In the genomic region with DNA sequence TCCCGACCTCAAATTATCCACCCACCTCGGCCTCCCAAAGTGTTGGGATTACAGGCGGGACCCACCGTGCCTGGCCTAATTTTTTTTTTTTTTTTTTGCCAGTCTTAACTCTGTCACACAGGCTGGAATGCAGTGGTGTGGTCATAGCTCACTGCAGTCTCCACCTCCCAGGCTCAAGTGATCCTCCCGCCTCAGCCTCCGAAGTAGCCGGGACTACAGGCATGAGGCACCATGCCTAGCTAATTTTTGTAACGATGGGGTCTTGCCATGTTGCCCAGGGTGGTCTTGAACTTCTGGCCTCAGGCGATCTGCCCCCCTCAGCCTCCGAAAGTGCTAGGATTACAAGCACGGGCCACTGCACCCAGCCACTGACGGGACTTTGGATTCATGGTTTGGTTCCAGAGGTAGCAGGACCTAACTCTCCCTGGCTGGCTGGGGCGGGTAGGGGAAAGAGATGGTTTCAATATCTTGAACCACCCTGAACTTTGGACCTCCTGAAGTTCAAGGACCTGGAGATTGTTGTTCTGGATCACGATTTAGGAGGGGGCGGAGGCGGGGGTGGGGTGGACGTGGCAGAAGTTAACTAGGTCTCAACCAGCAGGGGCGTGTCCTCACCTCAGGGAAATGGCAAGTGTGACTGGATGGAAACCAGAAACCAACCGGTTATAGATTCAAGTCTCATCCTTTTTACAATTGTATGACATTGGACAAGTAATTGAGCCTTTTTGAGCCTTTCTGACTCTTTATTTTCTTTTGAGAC, we compare ENCODE assay signal across 15 cellular contexts. TPM values are rescaled to one million over a fixed set of nuclear protein-coding genes. Genes with fewer than 3 reads are reported as not detected.
DNase-seq lines count a peak whose midpoint lies in the region; ATAC-seq and TF ChIP-seq lines count a peak whose summit lies in the region.
"Had no signal": no experiment of that assay in that cellular context is flagged by ENCODE, and none has a peak within 500 bp of the region (broad histone marks: within the 10 kb centered on the region; RNA-seq: fewer than 3 reads in every experiment).

No MANE protein-coding gene starts in this region.

- H3K36me3 Mint-ChIP-seq in activated naive CD4-positive, alpha-beta T cell treated with anti-CD3 and anti-CD28 coated beads, Interleukin-2, amount 50 U/mL, for 72 hours, result no peaks in the 10 kb centered on the region
- H3K36me3 Mint-ChIP-seq in activated CD4-positive, alpha-beta T cell treated with anti-CD3 and anti-CD28 coated beads, Interleukin-2, amount 10 ng/mL, durations not matched to agents 7 days and 5 days (ENCODE audit: low read depth), result no peaks in the 10 kb centered on the region
- H3K36me3 Mint-ChIP-seq in WTC11, result no peaks in the 10 kb centered on the region
- H3K36me3 Mint-ChIP-seq: activated naive CD8-positive, alpha-beta T cell; naive thymus-derived CD4-positive, alpha-beta T cell had no signal

- DNase-seq in activated naive CD4-positive, alpha-beta T cell treated with anti-CD3 and anti-CD28 coated beads, Interleukin-2, amount 50 U/mL, for 72 hours (ENCODE audit: low spot score in 2 of 2), result no peak
- no peak for DNase-seq in activated naive CD4-positive, alpha-beta T cell (lab: John Stamatoyannopoulos, UW)
- no peak for DNase-seq in activated CD4-positive, alpha-beta T cell treated with anti-CD3 and anti-CD28 coated beads, Interleukin-2, amount 10 ng/mL, durations not matched to agents 7 days and 5 days
- DNase-seq in iPS-NIHi7 (ENCODE audit: extremely low spot score) (peak; percentile 18), WTC11 (ENCODE audit: low spot score) (no peak), occipital lobe (lab: John Stamatoyannopoulos, UW) (no peak)
- peak; percentile 53 for DNase-seq in stimulated activated CD8-positive, alpha-beta memory T cell treated with anti-CD3 and anti-CD28 coated beads, Interleukin-4, amount 100 ng/mL, for 48 hours
- DNase-seq: lower lobe of right lung; MG63; naive thymus-derived CD4-positive, alpha-beta T cell; NCI-H1694 had no signal

- no peaks in the 10 kb centered on the region for H3K9me3 Mint-ChIP-seq in activated naive CD4-positive, alpha-beta T cell treated with anti-CD3 and anti-CD28 coated beads, Interleukin-2, amount 50 U/mL, for 72 hours
- H3K9me3 Mint-ChIP-seq in activated CD4-positive, alpha-beta T cell treated with anti-CD3 and anti-CD28 coated beads, Interleukin-2, amount 10 ng/mL, durations not matched to agents 7 days and 5 days, result no peaks in the 10 kb centered on the region
- no peaks in the 10 kb centered on the region for H3K9me3 Mint-ChIP-seq in WTC11
- H3K9me3 Mint-ChIP-seq: naive thymus-derived CD4-positive, alpha-beta T cell had no signal

- peaks cover 47% of the 10 kb centered on the region for H3K4me1 Mint-ChIP-seq in activated CD4-positive, alpha-beta T cell treated with anti-CD3 and anti-CD28 coated beads, Interleukin-2, amount 10 ng/mL, durations not matched to agents 7 days and 5 days
- H3K4me1 Mint-ChIP-seq in WTC11, result peaks cover 3% of the 10 kb centered on the region; the same call in 1 of the 2 replicates

- no peak for TF ChIP-seq CTCF in WTC11 (IDR thresholded peaks at IDR 0.05)

- POLR2A ChIA-PET in activated CD4-positive, alpha-beta T cell treated with anti-CD3 and anti-CD28 coated beads, Interleukin-2, amount 10 ng/mL, durations not matched to agents 7 days and 5 days (lab: Charles Lee), result no interaction called here
- POLR2A ChIA-PET in WTC11 (lab: Charles Lee), result no interaction called here

- ATAC-seq in activated naive CD4-positive, alpha-beta T cell treated with anti-CD3 and anti-CD28 coated beads, Interleukin-2, amount 50 U/mL, for 72 hours, result peak; percentile 35 to 47
- no peak for ATAC-seq in WTC11
- no peak for ATAC-seq in HG02763 (IDR thresholded peaks at IDR 0.05; ENCODE audit: unreplicated experiment)
- ATAC-seq: gastroesophageal sphincter; lower lobe of right lung; naive thymus-derived CD4-positive, alpha-beta T cell had no signal

- H3K27ac Mint-ChIP-seq in activated naive CD4-positive, alpha-beta T cell treated with anti-CD3 and anti-CD28 coated beads, Interleukin-2, amount 50 U/mL, for 72 hours, result peak overlapping the region in 1 of 2 donors; percentile 37
- H3K27ac Mint-ChIP-seq in activated CD4-positive, alpha-beta T cell treated with anti-CD3 and anti-CD28 coated beads, Interleukin-2, amount 10 ng/mL, durations not matched to agents 7 days and 5 days, result peak overlapping the region; percentile 31
- no peak overlapping the region for H3K27ac Mint-ChIP-seq in WTC11
- H3K27ac Mint-ChIP-seq: activated naive CD8-positive, alpha-beta T cell; progenitor cell of endocrine pancreas had no signal

- no peaks in the 10 kb centered on the region for H3K27me3 Mint-ChIP-seq in activated CD4-positive, alpha-beta T cell treated with anti-CD3 and anti-CD28 coated beads, Interleukin-2, amount 10 ng/mL, durations not matched to agents 7 days and 5 days
- no peaks in the 10 kb centered on the region for H3K27me3 Mint-ChIP-seq in WTC11 (ENCODE audit: low read depth)
- H3K27me3 Mint-ChIP-seq: activated naive CD8-positive, alpha-beta T cell; naive thymus-derived CD4-positive, alpha-beta T cell; progenitor cell of endocrine pancreas had no signal

- H3K4me3 Mint-ChIP-seq in activated CD4-positive, alpha-beta T cell treated with anti-CD3 and anti-CD28 coated beads, Interleukin-2, amount 10 ng/mL, durations not matched to agents 7 days and 5 days, result no peak overlapping the region
- H3K4me3 Mint-ChIP-seq in WTC11, result no peak overlapping the region
- H3K4me3 Mint-ChIP-seq: activated naive CD8-positive, alpha-beta T cell; naive thymus-derived CD4-positive, alpha-beta T cell had no signal

- CTCF ChIA-PET in activated CD4-positive, alpha-beta T cell treated with anti-CD3 and anti-CD28 coated beads, Interleukin-2, amount 10 ng/mL, durations not matched to agents 7 days and 5 days (lab: Charles Lee), result interaction anchor here (1.4 kb wide), 1 partner anchor 23 kb away, joined by 3 read pairs; no protein-coding TSS in a partner anchor
- CTCF ChIA-PET in WTC11 (lab: Charles Lee), result no interaction called here

TF ChIP-seq in WTC11, 78 proteins besides CTCF, POLR2A, EP300 and RAD21 (continues in another document):
- TF ChIP-seq SP1 (CRISPR knock-in tag; conservative IDR thresholded peaks at IDR 0.05) (no peak), MYBL2 (CRISPR knock-in tag; IDR thresholded peaks at IDR 0.05) (no peak), TP53 (CRISPR knock-in tag; IDR thresholded peaks at IDR 0.05) (no peak), NFATC4 (CRISPR knock-in tag; IDR thresholded peaks at IDR 0.05) (no peak)
- TF ChIP-seq, protein P1, sequence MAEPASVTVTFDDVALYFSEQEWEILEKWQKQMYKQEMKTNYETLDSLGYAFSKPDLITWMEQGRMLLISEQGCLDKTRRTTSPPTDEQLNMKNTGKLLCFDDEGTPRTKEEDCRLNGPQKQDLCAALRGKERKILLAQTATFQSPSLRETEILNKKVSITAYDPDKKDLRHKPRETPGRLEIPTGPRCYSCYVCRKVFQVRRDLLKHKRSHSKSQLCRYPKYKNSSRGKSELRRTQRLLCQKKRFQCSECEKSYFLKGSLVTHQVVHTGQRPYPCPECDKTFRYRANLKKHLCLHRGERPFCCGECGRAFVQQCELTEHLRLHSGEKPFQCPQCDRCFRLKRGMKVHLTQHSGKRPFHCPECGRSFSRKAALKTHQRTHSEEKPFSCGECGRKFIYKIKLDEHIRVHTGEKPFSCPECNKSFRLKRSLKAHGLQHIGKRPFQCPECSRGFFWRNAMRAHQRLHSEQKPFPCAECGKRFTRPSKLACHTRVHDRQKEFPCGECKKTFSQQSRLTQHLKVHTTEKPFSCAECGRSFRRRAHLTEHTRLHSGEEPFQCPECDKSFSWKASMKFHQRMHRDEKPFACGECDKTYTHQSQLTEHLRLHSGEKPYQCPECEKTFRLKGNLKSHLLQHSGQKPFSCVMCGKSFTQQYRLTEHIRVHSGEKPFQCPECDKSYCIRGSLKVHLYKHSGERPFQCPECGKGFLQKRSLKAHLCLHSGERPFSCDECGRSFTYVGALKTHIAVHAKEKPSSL (CRISPR knock-in tag; conservative IDR thresholded peaks at IDR 0.05), result no peak
- TF ChIP-seq, protein P2, sequence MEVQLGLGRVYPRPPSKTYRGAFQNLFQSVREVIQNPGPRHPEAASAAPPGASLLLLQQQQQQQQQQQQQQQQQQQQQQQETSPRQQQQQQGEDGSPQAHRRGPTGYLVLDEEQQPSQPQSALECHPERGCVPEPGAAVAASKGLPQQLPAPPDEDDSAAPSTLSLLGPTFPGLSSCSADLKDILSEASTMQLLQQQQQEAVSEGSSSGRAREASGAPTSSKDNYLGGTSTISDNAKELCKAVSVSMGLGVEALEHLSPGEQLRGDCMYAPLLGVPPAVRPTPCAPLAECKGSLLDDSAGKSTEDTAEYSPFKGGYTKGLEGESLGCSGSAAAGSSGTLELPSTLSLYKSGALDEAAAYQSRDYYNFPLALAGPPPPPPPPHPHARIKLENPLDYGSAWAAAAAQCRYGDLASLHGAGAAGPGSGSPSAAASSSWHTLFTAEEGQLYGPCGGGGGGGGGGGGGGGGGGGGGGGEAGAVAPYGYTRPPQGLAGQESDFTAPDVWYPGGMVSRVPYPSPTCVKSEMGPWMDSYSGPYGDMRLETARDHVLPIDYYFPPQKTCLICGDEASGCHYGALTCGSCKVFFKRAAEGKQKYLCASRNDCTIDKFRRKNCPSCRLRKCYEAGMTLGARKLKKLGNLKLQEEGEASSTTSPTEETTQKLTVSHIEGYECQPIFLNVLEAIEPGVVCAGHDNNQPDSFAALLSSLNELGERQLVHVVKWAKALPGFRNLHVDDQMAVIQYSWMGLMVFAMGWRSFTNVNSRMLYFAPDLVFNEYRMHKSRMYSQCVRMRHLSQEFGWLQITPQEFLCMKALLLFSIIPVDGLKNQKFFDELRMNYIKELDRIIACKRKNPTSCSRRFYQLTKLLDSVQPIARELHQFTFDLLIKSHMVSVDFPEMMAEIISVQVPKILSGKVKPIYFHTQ (CRISPR knock-in tag; IDR thresholded peaks at IDR 0.05), result no peak

RNA-seq across cellular contexts. Expression of a gene that starts 40.8 kb away (rescaled TPM):
- total RNA-seq in activated naive CD4-positive, alpha-beta T cell treated with anti-CD3 and anti-CD28 coated beads, Interleukin-2, amount 50 U/mL, for 72 hours, result 100 to 1,000 TPM; 111 to 174 TPM
- 100 to 1,000 TPM; 167 to 188 TPM for total RNA-seq in activated CD4-positive, alpha-beta T cell treated with anti-CD3 and anti-CD28 coated beads, Interleukin-2, amount 10 ng/mL, durations not matched to agents 7 days and 5 days
- total RNA-seq in WTC11 (2021), result 138 to 154 TPM (median 150 TPM) in 3 replicates
- total RNA-seq in occipital lobe, result 9.4 TPM

RNA-seq across cellular contexts. Expression of a gene that starts 40.8 kb away (rescaled TPM):
- 10 to 100 TPM; 67.2 to 77.1 TPM for total RNA-seq in activated naive CD4-positive, alpha-beta T cell treated with anti-CD3 and anti-CD28 coated beads, Interleukin-2, amount 50 U/mL, for 72 hours
- total RNA-seq in activated CD4-positive, alpha-beta T cell treated with anti-CD3 and anti-CD28 coated beads, Interleukin-2, amount 10 ng/mL, durations not matched to agents 7 days and 5 days, result 10 to 100 TPM; 62.3 to 65.0 TPM
- total RNA-seq in WTC11 (2021), result 53.7 to 56.9 TPM (median 54.6 TPM) in 3 replicates
- total RNA-seq in occipital lobe, result 20.3 TPM

Comparison
In these comparisons a context has a peak if more than half of its experiments do, and no peak if none do; other contexts are left out.
1. ATAC-seq: peak in activated naive CD4-positive, alpha-beta T cell treated with anti-CD3 and anti-CD28 coated beads, Interleukin-2, amount 50 U/mL, for 72 hours (2 of 2); none in WTC11 (single experiment) and HG02763 (single experiment).
2. DNase-seq: peak in iPS-NIHi7 (single experiment) and stimulated activated CD8-positive, alpha-beta memory T cell treated with anti-CD3 and anti-CD28 coated beads, Interleukin-4, amount 100 ng/mL, for 48 hours (single experiment); none in activated naive CD4-positive, alpha-beta T cell treated with anti-CD3 and anti-CD28 coated beads, Interleukin-2, amount 50 U/mL, for 72 hours (0 of 2), activated naive CD4-positive, alpha-beta T cell (0 of 4), activated CD4-positive, alpha-beta T cell treated with anti-CD3 and anti-CD28 coated beads, Interleukin-2, amount 10 ng/mL, durations not matched to agents 7 days and 5 days (single experiment), WTC11 (single experiment) and occipital lobe (single experiment).
3. RNA of a gene that starts 40.8 kb away (total RNA-seq): 167 to 188 TPM in activated CD4-positive, alpha-beta T cell treated with anti-CD3 and anti-CD28 coated beads, Interleukin-2, amount 10 ng/mL, durations not matched to agents 7 days and 5 days, 111 to 174 TPM in activated naive CD4-positive, alpha-beta T cell treated with anti-CD3 and anti-CD28 coated beads, Interleukin-2, amount 50 U/mL, for 72 hours and 138 to 154 TPM in WTC11; 9.4 TPM in occipital lobe (single experiment); every median in the first group is over 10 times any median in the second.